In genomic region chr1:205587576-205587975, GRCh38 we compare ENCODE assay signal across 13 cellular contexts.
"Had no signal": no experiment of that assay in that cellular context is flagged by ENCODE, and none has a peak within 500 bp of the region (broad histone marks: within the 10 kb centered on the region; RNA-seq: fewer than 3 reads in every experiment).

No MANE protein-coding gene starts in this region.

- H3K9me3 ChIP-seq: ascending aorta, gastrocnemius medialis, ovary had no signal

- DNase-seq: activated naive CD4-positive, alpha-beta T cell treated with anti-CD3 and anti-CD28 coated beads, Interleukin-2, amount 10 ng/mL, durations not matched to agents 7 days and 5 days; activated T-cell treated with anti-CD3 and anti-CD28 coated beads for 4 hours; effector CD8-positive, alpha-beta T cell; gastrocnemius medialis; left ventricle myocardium superior; ovary; stimulated activated CD4-positive, alpha-beta T cell treated with anti-CD3 and anti-CD28 coated beads, Interleukin-15, amount 100 ng/mL, for 24 hours; stimulated activated CD4-positive, alpha-beta T cell treated with anti-CD3 and anti-CD28 coated beads, Interleukin-4, amount 100 ng/mL, for 24 hours had no signal

- H3K27me3 Mint-ChIP-seq: activated CD4-positive, alpha-beta memory T cell treated with anti-CD3 and anti-CD28 coated beads for 36 hours had no signal

- H3K9me3 Mint-ChIP-seq: activated CD4-positive, alpha-beta memory T cell treated with anti-CD3 and anti-CD28 coated beads for 36 hours; activated naive CD4-positive, alpha-beta T cell treated with anti-CD3 and anti-CD28 coated beads, Interleukin-2, amount 10 ng/mL, durations not matched to agents 7 days and 5 days; activated T-helper 17 cell treated with anti-CD3 and anti-CD28 coated beads, Interleukin-2, amount 50 U/mL, for 72 hours; T-helper 2 cell treated with Interferon-gamma antibody and Interleukin-4, amounts not matched to agents 5 μg/mL and 100 μg/mL, for 36 hours; type B pancreatic cell had no signal

- H3K4me1 ChIP-seq: gastrocnemius medialis had no signal

- H3K27me3 ChIP-seq: ascending aorta, gastrocnemius medialis, ovary had no signal

- H3K4me3 ChIP-seq: ascending aorta, gastrocnemius medialis, ovary had no signal

- H3K4me3 Mint-ChIP-seq: activated CD4-positive, alpha-beta memory T cell treated with anti-CD3 and anti-CD28 coated beads for 36 hours; activated naive CD4-positive, alpha-beta T cell treated with anti-CD3 and anti-CD28 coated beads, Interleukin-2, amount 10 ng/mL, durations not matched to agents 7 days and 5 days; activated T-helper 17 cell treated with anti-CD3 and anti-CD28 coated beads, Interleukin-2, amount 50 U/mL, for 72 hours; T-helper 2 cell treated with Interferon-gamma antibody and Interleukin-4, amounts not matched to agents 5 μg/mL and 100 μg/mL, for 36 hours; type B pancreatic cell had no signal

- H3K27ac Mint-ChIP-seq: activated CD4-positive, alpha-beta memory T cell treated with anti-CD3 and anti-CD28 coated beads for 36 hours; activated naive CD4-positive, alpha-beta T cell treated with anti-CD3 and anti-CD28 coated beads, Interleukin-2, amount 10 ng/mL, durations not matched to agents 7 days and 5 days; activated T-helper 17 cell treated with anti-CD3 and anti-CD28 coated beads, Interleukin-2, amount 50 U/mL, for 72 hours; T-helper 2 cell treated with Interferon-gamma antibody and Interleukin-4, amounts not matched to agents 5 μg/mL and 100 μg/mL, for 36 hours; type B pancreatic cell had no signal

- H3K36me3 Mint-ChIP-seq: activated CD4-positive, alpha-beta memory T cell treated with anti-CD3 and anti-CD28 coated beads for 36 hours; activated naive CD4-positive, alpha-beta T cell treated with anti-CD3 and anti-CD28 coated beads, Interleukin-2, amount 10 ng/mL, durations not matched to agents 7 days and 5 days; type B pancreatic cell had no signal

- ATAC-seq: activated T-helper 17 cell treated with anti-CD3 and anti-CD28 coated beads, Interleukin-2, amount 50 U/mL, for 72 hours; gastrocnemius medialis; left ventricle myocardium superior had no signal

- H3K27ac ChIP-seq: ascending aorta, gastrocnemius medialis, ovary had no signal

- H3K36me3 ChIP-seq: ascending aorta, gastrocnemius medialis, ovary had no signal
